ENCODE assay signal across 9 cellular contexts in the genomic region with DNA sequence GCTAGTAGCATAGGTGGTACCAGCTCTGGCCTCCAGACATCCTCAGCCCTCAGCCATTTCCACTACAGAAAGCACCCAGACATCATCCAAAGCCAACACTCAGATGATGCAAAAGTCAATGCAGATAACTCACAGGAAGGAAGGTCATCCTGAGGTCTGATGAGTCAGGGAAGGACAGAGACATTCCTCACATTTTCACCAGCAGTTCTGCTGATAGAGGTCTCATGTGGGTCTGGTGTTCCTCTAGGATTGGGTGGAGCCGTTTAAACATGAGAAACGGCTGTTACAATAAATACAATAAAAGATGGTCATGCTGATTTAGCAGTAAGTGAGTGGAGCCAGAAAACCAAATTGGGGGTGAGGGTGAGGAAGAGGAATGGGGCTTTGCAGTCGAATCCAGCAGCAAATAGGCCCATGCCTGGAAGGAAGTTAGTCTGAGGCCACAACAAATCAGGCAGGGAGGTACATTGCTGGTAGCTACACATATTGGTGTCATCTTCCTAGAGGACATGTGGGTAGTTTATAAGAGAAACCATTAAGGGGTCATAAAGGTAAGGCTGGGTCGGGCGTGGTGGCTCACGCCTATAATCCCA. TPM values are rescaled to one million over a fixed set of nuclear protein-coding genes. Genes with fewer than 3 reads are reported as not detected.
DNase-seq lines count a peak whose midpoint lies in the region; ATAC-seq and TF ChIP-seq lines count a peak whose summit lies in the region.
"Had no signal": no experiment of that assay in that cellular context is flagged by ENCODE, and none has a peak within 500 bp of the region (broad histone marks: within the 10 kb centered on the region; RNA-seq: fewer than 3 reads in every experiment).

No MANE protein-coding gene starts in this region.

- no peak overlapping the region for H3K4me3 ChIP-seq in muscle layer of colon (ENCODE audit: low read depth in 1 of 2, low read length in 2 of 2)

- H3K27ac ChIP-seq in muscle layer of colon (ENCODE audit: low read depth, low read length): peak overlapping the region; percentile 2

- ATAC-seq in GM18861 (IDR thresholded peaks at IDR 0.05; ENCODE audit: unreplicated experiment) (no peak), GM21381 (IDR thresholded peaks at IDR 0.05; ENCODE audit: unreplicated experiment) (no peak)

- H3K27ac Mint-ChIP-seq in endothelial cell (ENCODE audit: unreplicated experiment): peak overlapping the region; percentile 27

- H3K4me3 Mint-ChIP-seq in endothelial cell (ENCODE audit: unreplicated experiment): no peak overlapping the region

- no peaks in the 10 kb centered on the region for H3K36me3 Mint-ChIP-seq in endothelial cell (ENCODE audit: low read depth, unreplicated experiment)

- no peak for TF ChIP-seq CTCF in endothelial cell (IDR thresholded peaks at IDR 0.05; ENCODE audit: unreplicated experiment)

- no peaks in the 10 kb centered on the region for H3K9me3 Mint-ChIP-seq in endothelial cell (ENCODE audit: unreplicated experiment)

- no peaks in the 10 kb centered on the region for H3K9me3 ChIP-seq in muscle layer of colon (ENCODE audit: low read length)

- no peaks in the 10 kb centered on the region for H3K36me3 ChIP-seq in muscle layer of colon (ENCODE audit: insufficient read depth, low read length)

- DNase-seq in AG20443 (ENCODE audit: low spot score) (peak; percentile 87), MV-4-11 (lab: John Stamatoyannopoulos, UW) (peak; percentile 52), endothelial cell (ENCODE audit: low spot score) (no peak)
- no peak for DNase-seq in stimulated activated CD4-positive, alpha-beta T cell treated with anti-CD3 and anti-CD28 coated beads, Interleukin-4, amount 100 ng/mL, for 24 hours
- no peak for DNase-seq in activated CD4-positive, alpha-beta T cell treated with anti-CD3 and anti-CD28 coated beads for 48 hours
- DNase-seq: activated CD8-positive, alpha-beta memory T cell treated with anti-CD3 and anti-CD28 coated beads, Interleukin-2, amount 50 U/mL, for 48 hours had no signal

- H3K27me3 ChIP-seq in muscle layer of colon (ENCODE audit: control insufficient read depth in 1 of 2, insufficient read depth in 2 of 2, low read length in 2 of 2): no peaks in the 10 kb centered on the region

- peaks cover 7% of the 10 kb centered on the region for H3K27me3 Mint-ChIP-seq in endothelial cell (ENCODE audit: unreplicated experiment)

- H3K9ac ChIP-seq in muscle layer of colon (ENCODE audit: low read length): no peak overlapping the region

- H3K4me1 ChIP-seq in muscle layer of colon (ENCODE audit: insufficient read depth, low read length): peaks cover 8% of the 10 kb centered on the region

- peaks cover 34% of the 10 kb centered on the region for H3K4me1 Mint-ChIP-seq in endothelial cell (ENCODE audit: unreplicated experiment)

RNA-seq across cellular contexts. Expression of a gene that starts 33.3 kb away (rescaled TPM):
- 216 TPM for total RNA-seq in endothelial cell (ENCODE audit: unreplicated experiment)

Comparison
In these comparisons a context has a peak if more than half of its experiments do, and no peak if none do; other contexts are left out.
1. DNase-seq: peak in AG20443 (single experiment) and MV-4-11 (single experiment); none in endothelial cell (single experiment), stimulated activated CD4-positive, alpha-beta T cell treated with anti-CD3 and anti-CD28 coated beads, Interleukin-4, amount 100 ng/mL, for 24 hours (single experiment) and activated CD4-positive, alpha-beta T cell treated with anti-CD3 and anti-CD28 coated beads for 48 hours (single experiment).